In genomic region chr2:64721326-64721633, GRCh38 we compare ENCODE assay signal across 16 cellular contexts.
A peak's percentile ranks its signal among the peaks of the same experiment; 100 is the strongest.
DNase-seq lines count a peak whose midpoint lies in the region; ATAC-seq and TF ChIP-seq lines count a peak whose summit lies in the region.
"Had no signal": no experiment of that assay in that cellular context is flagged by ENCODE, and none has a peak within 500 bp of the region (broad histone marks: within the 10 kb centered on the region; RNA-seq: fewer than 3 reads in every experiment).

No MANE protein-coding gene starts in this region.

- no peaks in the 10 kb centered on the region for H3F3A ChIP-seq in neural progenitor cell (ENCODE audit: low read depth)

- no peak overlapping the region for H3K9ac ChIP-seq in Karpas-422 (ENCODE audit: low read length)
- H3K9ac ChIP-seq in endodermal cell (ENCODE audit: extremely low read depth, low read length, poor library complexity, severe bottlenecking): no peak overlapping the region
- H3K9ac ChIP-seq in neural progenitor cell: no peak overlapping the region

- H4K20me1 ChIP-seq in Karpas-422 (ENCODE audit: insufficient read depth, low read depth, low read length): no peaks in the 10 kb centered on the region
- H4K20me1 ChIP-seq in neural progenitor cell (ENCODE audit: low read depth): no peaks in the 10 kb centered on the region

- H3K4me2 ChIP-seq in Karpas-422 (ENCODE audit: low read depth, low read length, poor library complexity, severe bottlenecking): peak overlapping the region; percentile 24
- no peak overlapping the region for H3K4me2 ChIP-seq in neural progenitor cell
- H3K4me2 ChIP-seq: PC-9 had no signal

- H3K9me3 ChIP-seq in Karpas-422 (ENCODE audit: low read length): no peaks in the 10 kb centered on the region
- H3K9me3 ChIP-seq in endodermal cell (ENCODE audit: control insufficient read depth, low read length): no peaks in the 10 kb centered on the region
- H3K9me3 ChIP-seq in neural progenitor cell (ENCODE audit: low read depth): no peaks in the 10 kb centered on the region

- H3K79me2 ChIP-seq in Karpas-422 (ENCODE audit: low read length): peaks cover 92% of the 10 kb centered on the region
- no peaks in the 10 kb centered on the region for H3K79me2 ChIP-seq in neural progenitor cell (ENCODE audit: low read depth)

- no peak for ATAC-seq in GM18870 (IDR thresholded peaks at IDR 0.05; ENCODE audit: unreplicated experiment)
- ATAC-seq in GM21515 (IDR thresholded peaks at IDR 0.05; ENCODE audit: unreplicated experiment): no peak
- ATAC-seq: HCT116 had no signal

- DNase-seq in AG10803 (ENCODE audit: low read depth) (no peak), Karpas-422 (no peak), endodermal cell (no peak), neural progenitor cell (ENCODE audit: low spot score) (no peak), posterior cingulate gyrus (no peak)
- DNase-seq in activated T-helper 2 cell treated with anti-CD3 and anti-CD28 coated beads, Interferon-gamma antibody, Interleukin-2, Interleukin-4, amounts not matched to agents 10 μg/mL and 5 μg/mL and 100 μg/mL, durations not matched to agents 14 hours and 24 hours and 36 hours (ENCODE audit: low spot score): no peak
- DNase-seq: KBM-7, NCI-H1417 treated with DMSO at 0.1 percent for 48 hours, NCI-H1930, NCI-H2171 treated with DMSO at 0.1 percent for 48 hours, NCI-H446 treated with DMSO at 0.1 percent for 48 hours, NCI-H748 treated with DMSO at 0.1 percent for 48 hours, PC-9 had no signal

- peak overlapping the region; percentile 8 for H3K4me3 ChIP-seq in AG10803 (ENCODE audit: low read length)
- no peak overlapping the region for H3K4me3 ChIP-seq in Karpas-422 (ENCODE audit: low read length)
- no peak overlapping the region for H3K4me3 ChIP-seq in endodermal cell (ENCODE audit: low read length)
- no peak overlapping the region for H3K4me3 ChIP-seq in neural progenitor cell
- H3K4me3 ChIP-seq: PC-9 had no signal

- peaks cover 78% of the 10 kb centered on the region for H3K4me1 ChIP-seq in Karpas-422 (ENCODE audit: low read length)
- peaks cover 8% of the 10 kb centered on the region for H3K4me1 ChIP-seq in endodermal cell (ENCODE audit: control insufficient read depth, insufficient read depth, low read length)
- peaks cover 12% of the 10 kb centered on the region for H3K4me1 ChIP-seq in neural progenitor cell

- H2AFZ ChIP-seq in Karpas-422 (ENCODE audit: low read length) (no peak overlapping the region), neural progenitor cell (replicated peaks) (no peak overlapping the region)
- H2AFZ ChIP-seq: PC-9 had no signal

- H3K27me3 ChIP-seq in Karpas-422 (ENCODE audit: low read length) (no peaks in the 10 kb centered on the region), endodermal cell (ENCODE audit: control insufficient read depth, insufficient read depth, low read length, poor library complexity, severe bottlenecking) (no peaks in the 10 kb centered on the region), neural progenitor cell (no peaks in the 10 kb centered on the region)

- no peaks in the 10 kb centered on the region for H3K36me3 Mint-ChIP-seq in endodermal cell (ENCODE audit: low read depth)
- no peaks in the 10 kb centered on the region for H3K36me3 Mint-ChIP-seq in neural progenitor cell
- H3K36me3 Mint-ChIP-seq in activated T-helper 2 cell treated with anti-CD3 and anti-CD28 coated beads, Interferon-gamma antibody, Interleukin-2, Interleukin-4, amounts not matched to agents 10 μg/mL and 5 μg/mL and 100 μg/mL, durations not matched to agents 14 hours and 24 hours and 36 hours (ENCODE audit: low read depth): peaks cover 5% of the 10 kb centered on the region

- H3K4me3 Mint-ChIP-seq in endodermal cell: no peak overlapping the region
- H3K4me3 Mint-ChIP-seq in neural progenitor cell: no peak overlapping the region
- H3K4me3 Mint-ChIP-seq in activated T-helper 2 cell treated with anti-CD3 and anti-CD28 coated beads, Interferon-gamma antibody, Interleukin-2, Interleukin-4, amounts not matched to agents 10 μg/mL and 5 μg/mL and 100 μg/mL, durations not matched to agents 14 hours and 24 hours and 36 hours (ENCODE audit: low read depth): no peak overlapping the region

- H3K27ac Mint-ChIP-seq in endodermal cell (no peak overlapping the region), neural progenitor cell (peak overlapping the region; percentile 72)
- no peak overlapping the region for H3K27ac Mint-ChIP-seq in activated T-helper 2 cell treated with anti-CD3 and anti-CD28 coated beads, Interferon-gamma antibody, Interleukin-2, Interleukin-4, amounts not matched to agents 10 μg/mL and 5 μg/mL and 100 μg/mL, durations not matched to agents 14 hours and 24 hours and 36 hours

- WGBS in endodermal cell (ENCODE audit: insufficient coverage in 1 of 2, insufficient read length in 1 of 2), 2 experiments: 84 to 97% methylated on average over 2 to 5 of the region's 5 CpGs

- H3K9me2 ChIP-seq in Karpas-422 (replicated peaks; ENCODE audit: insufficient read depth, low read length): no peaks in the 10 kb centered on the region

- TF ChIP-seq CTCF in AG10803 (conservative IDR thresholded peaks at IDR 0.05; ENCODE audit: low read length) (no peak), endodermal cell (conservative IDR thresholded peaks at IDR 0.05) (no peak), neural progenitor cell (IDR thresholded peaks at IDR 0.05) (no peak)

- H3K9me3 Mint-ChIP-seq in endodermal cell: no peaks in the 10 kb centered on the region
- H3K9me3 Mint-ChIP-seq in neural progenitor cell: no peaks in the 10 kb centered on the region
- no peaks in the 10 kb centered on the region for H3K9me3 Mint-ChIP-seq in activated T-helper 2 cell treated with anti-CD3 and anti-CD28 coated beads, Interferon-gamma antibody, Interleukin-2, Interleukin-4, amounts not matched to agents 10 μg/mL and 5 μg/mL and 100 μg/mL, durations not matched to agents 14 hours and 24 hours and 36 hours

- no peaks in the 10 kb centered on the region for H3K36me3 ChIP-seq in Karpas-422 (ENCODE audit: insufficient read depth, low read length)
- H3K36me3 ChIP-seq in endodermal cell (ENCODE audit: control insufficient read depth, insufficient read depth, low read length): no peaks in the 10 kb centered on the region
- H3K36me3 ChIP-seq in neural progenitor cell: no peaks in the 10 kb centered on the region

- H3K4me1 Mint-ChIP-seq in endodermal cell (peaks cover 11% of the 10 kb centered on the region), neural progenitor cell (peaks cover 20% of the 10 kb centered on the region)
- H3K4me1 Mint-ChIP-seq in activated T-helper 2 cell treated with anti-CD3 and anti-CD28 coated beads, Interferon-gamma antibody, Interleukin-2, Interleukin-4, amounts not matched to agents 10 μg/mL and 5 μg/mL and 100 μg/mL, durations not matched to agents 14 hours and 24 hours and 36 hours (ENCODE audit: low read depth): peaks cover 27% of the 10 kb centered on the region

- intact Hi-C loops in activated T-helper 2 cell treated with anti-CD3 and anti-CD28 coated beads, Interferon-gamma antibody, Interleukin-2, Interleukin-4, amounts not matched to agents 10 μg/mL and 5 μg/mL and 100 μg/mL, durations not matched to agents 14 hours and 24 hours and 36 hours (cut with micrococcal nuclease): no loop called here
- intact Hi-C loops in posterior cingulate gyrus (cut with DNase I): no loop called here

- H3K27me3 Mint-ChIP-seq in endodermal cell (ENCODE audit: insufficient read depth) (no peaks in the 10 kb centered on the region), neural progenitor cell (ENCODE audit: insufficient read depth, low read depth) (no peaks in the 10 kb centered on the region)
- H3K27me3 Mint-ChIP-seq in activated T-helper 2 cell treated with anti-CD3 and anti-CD28 coated beads, Interferon-gamma antibody, Interleukin-2, Interleukin-4, amounts not matched to agents 10 μg/mL and 5 μg/mL and 100 μg/mL, durations not matched to agents 14 hours and 24 hours and 36 hours (ENCODE audit: low read depth): no peaks in the 10 kb centered on the region

- H3K27ac ChIP-seq in Karpas-422 (ENCODE audit: low read length) (peak overlapping the region; percentile 63), endodermal cell (ENCODE audit: low read depth, low read length) (peak overlapping the region; percentile 33), neural progenitor cell (no peak overlapping the region)
- H3K27ac ChIP-seq: PC-9 had no signal
